In the genomic region with DNA sequence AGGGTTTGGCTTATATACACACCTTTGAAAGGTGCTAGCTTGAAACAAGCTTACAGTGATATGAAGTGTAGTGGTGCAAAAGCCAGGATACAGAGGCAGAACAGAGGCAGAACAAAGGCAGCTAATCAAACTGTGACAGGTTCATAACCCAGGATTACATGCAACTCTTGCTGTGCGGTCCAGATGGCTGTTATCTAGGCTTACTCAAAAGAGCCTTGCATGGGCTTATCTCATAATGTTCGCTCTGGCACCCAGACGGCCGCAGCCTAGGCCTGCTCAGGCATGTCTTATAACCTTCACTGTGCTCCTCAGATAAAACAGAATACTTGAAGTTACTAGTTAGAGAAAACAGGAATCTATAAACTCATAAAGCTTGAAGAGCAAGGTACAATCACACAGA, we compare ENCODE assay signal across 1 cellular context.
TF ChIP-seq lines count a peak whose summit lies in the region.

No MANE protein-coding gene starts in this region.

TF ChIP-seq in K562, 482 proteins besides CTCF, POLR2A, EP300 and RAD21 (continued from another document and continues in another):
- TF ChIP-seq, protein P1, sequence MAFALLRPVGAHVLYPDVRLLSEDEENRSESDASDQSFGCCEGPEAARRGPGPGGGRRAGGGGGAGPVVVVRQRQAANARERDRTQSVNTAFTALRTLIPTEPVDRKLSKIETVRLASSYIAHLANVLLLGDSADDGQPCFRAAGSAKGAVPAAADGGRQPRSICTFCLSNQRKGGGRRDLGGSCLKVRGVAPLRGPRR (CRISPR knock-in tag; IDR thresholded peaks at IDR 0.05): no peak
- TF ChIP-seq, protein P2, sequence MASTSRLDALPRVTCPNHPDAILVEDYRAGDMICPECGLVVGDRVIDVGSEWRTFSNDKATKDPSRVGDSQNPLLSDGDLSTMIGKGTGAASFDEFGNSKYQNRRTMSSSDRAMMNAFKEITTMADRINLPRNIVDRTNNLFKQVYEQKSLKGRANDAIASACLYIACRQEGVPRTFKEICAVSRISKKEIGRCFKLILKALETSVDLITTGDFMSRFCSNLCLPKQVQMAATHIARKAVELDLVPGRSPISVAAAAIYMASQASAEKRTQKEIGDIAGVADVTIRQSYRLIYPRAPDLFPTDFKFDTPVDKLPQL (IDR thresholded peaks at IDR 0.05; ENCODE audit: extremely low read depth, insufficient read length): no peak
- peak; percentile 89 for TF ChIP-seq TARDBP (IDR thresholded peaks at IDR 0.05)
- no peak for TF ChIP-seq ZNF707 (CRISPR knock-in tag; conservative IDR thresholded peaks at IDR 0.05)
- TF ChIP-seq CREB1 (IDR thresholded peaks at IDR 0.05): peak; percentile 70
- no peak for TF ChIP-seq CREB1 (CRISPR knock-in tag; IDR thresholded peaks at IDR 0.05)
- TF ChIP-seq JUNB (CRISPR knock-in tag; conservative IDR thresholded peaks at IDR 0.05): no peak
- TF ChIP-seq, protein P3, sequence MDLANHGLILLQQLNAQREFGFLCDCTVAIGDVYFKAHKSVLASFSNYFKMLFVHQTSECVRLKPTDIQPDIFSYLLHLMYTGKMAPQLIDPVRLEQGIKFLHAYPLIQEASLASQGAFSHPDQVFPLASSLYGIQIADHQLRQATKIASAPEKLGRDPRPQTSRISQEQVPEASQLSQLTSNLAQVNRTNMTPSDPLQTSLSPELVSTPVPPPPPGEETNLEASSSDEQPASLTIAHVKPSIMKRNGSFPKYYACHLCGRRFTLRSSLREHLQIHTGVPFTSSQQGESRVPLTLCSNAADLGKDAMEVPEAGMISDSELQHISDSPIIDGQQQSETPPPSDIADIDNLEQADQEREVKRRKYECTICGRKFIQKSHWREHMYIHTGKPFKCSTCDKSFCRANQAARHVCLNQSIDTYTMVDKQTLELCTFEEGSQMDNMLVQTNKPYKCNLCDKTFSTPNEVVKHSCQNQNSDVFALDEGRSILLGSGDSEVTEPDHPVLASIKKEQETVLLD (IDR thresholded peaks at IDR 0.05): peak; percentile 68; the same call in 1 of the 2 replicates
- TF ChIP-seq RBFOX2 (IDR thresholded peaks at IDR 0.05; ENCODE audit: low read depth, low read length): no peak
- TF ChIP-seq NRF1 (conservative IDR thresholded peaks at IDR 0.05 in 1 of 2, IDR thresholded peaks at IDR 0.05 in 1 of 2): peak; percentile 73 to 77
- no peak for TF ChIP-seq GABPB1 (CRISPR knock-in tag; IDR thresholded peaks at IDR 0.05)
- TF ChIP-seq KHSRP (IDR thresholded peaks at IDR 0.05): no peak
- TF ChIP-seq, protein P4, sequence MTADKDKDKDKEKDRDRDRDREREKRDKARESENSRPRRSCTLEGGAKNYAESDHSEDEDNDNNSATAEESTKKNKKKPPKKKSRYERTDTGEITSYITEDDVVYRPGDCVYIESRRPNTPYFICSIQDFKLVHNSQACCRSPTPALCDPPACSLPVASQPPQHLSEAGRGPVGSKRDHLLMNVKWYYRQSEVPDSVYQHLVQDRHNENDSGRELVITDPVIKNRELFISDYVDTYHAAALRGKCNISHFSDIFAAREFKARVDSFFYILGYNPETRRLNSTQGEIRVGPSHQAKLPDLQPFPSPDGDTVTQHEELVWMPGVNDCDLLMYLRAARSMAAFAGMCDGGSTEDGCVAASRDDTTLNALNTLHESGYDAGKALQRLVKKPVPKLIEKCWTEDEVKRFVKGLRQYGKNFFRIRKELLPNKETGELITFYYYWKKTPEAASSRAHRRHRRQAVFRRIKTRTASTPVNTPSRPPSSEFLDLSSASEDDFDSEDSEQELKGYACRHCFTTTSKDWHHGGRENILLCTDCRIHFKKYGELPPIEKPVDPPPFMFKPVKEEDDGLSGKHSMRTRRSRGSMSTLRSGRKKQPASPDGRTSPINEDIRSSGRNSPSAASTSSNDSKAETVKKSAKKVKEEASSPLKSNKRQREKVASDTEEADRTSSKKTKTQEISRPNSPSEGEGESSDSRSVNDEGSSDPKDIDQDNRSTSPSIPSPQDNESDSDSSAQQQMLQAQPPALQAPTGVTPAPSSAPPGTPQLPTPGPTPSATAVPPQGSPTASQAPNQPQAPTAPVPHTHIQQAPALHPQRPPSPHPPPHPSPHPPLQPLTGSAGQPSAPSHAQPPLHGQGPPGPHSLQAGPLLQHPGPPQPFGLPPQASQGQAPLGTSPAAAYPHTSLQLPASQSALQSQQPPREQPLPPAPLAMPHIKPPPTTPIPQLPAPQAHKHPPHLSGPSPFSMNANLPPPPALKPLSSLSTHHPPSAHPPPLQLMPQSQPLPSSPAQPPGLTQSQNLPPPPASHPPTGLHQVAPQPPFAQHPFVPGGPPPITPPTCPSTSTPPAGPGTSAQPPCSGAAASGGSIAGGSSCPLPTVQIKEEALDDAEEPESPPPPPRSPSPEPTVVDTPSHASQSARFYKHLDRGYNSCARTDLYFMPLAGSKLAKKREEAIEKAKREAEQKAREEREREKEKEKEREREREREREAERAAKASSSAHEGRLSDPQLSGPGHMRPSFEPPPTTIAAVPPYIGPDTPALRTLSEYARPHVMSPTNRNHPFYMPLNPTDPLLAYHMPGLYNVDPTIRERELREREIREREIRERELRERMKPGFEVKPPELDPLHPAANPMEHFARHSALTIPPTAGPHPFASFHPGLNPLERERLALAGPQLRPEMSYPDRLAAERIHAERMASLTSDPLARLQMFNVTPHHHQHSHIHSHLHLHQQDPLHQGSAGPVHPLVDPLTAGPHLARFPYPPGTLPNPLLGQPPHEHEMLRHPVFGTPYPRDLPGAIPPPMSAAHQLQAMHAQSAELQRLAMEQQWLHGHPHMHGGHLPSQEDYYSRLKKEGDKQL (CRISPR knock-in tag; IDR thresholded peaks at IDR 0.05; ENCODE audit: borderline replicate concordance): no peak
- peak; percentile 83 for TF ChIP-seq ZNF274 (IDR thresholded peaks at IDR 0.05; ENCODE audit: borderline replicate concordance, low read depth, low read length)
- no peak for TF ChIP-seq ESRRB (CRISPR knock-in tag; IDR thresholded peaks at IDR 0.05; ENCODE audit: borderline replicate concordance)
- TF ChIP-seq ESRRA (IDR thresholded peaks at IDR 0.05; ENCODE audit: borderline replicate concordance, low read depth): peak; percentile 75; the same call in 1 of the 2 replicates
- TF ChIP-seq, protein P5, sequence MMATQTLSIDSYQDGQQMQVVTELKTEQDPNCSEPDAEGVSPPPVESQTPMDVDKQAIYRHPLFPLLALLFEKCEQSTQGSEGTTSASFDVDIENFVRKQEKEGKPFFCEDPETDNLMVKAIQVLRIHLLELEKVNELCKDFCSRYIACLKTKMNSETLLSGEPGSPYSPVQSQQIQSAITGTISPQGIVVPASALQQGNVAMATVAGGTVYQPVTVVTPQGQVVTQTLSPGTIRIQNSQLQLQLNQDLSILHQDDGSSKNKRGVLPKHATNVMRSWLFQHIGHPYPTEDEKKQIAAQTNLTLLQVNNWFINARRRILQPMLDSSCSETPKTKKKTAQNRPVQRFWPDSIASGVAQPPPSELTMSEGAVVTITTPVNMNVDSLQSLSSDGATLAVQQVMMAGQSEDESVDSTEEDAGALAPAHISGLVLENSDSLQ (IDR thresholded peaks at IDR 0.05): peak; percentile 87
- TF ChIP-seq, protein P6, sequence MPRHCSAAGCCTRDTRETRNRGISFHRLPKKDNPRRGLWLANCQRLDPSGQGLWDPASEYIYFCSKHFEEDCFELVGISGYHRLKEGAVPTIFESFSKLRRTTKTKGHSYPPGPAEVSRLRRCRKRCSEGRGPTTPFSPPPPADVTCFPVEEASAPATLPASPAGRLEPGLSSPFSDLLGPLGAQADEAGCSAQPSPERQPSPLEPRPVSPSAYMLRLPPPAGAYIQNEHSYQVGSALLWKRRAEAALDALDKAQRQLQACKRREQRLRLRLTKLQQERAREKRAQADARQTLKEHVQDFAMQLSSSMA (CRISPR knock-in tag; IDR thresholded peaks at IDR 0.05): no peak
- peak; percentile 58 for TF ChIP-seq JUN (IDR thresholded peaks at IDR 0.05; ENCODE audit: borderline replicate concordance, low read depth, low read length)
- no peak for TF ChIP-seq JUN (CRISPR knock-in tag; IDR thresholded peaks at IDR 0.05; ENCODE audit: borderline replicate concordance)
- TF ChIP-seq MCM2 (IDR thresholded peaks at IDR 0.05; ENCODE audit: low read depth): no peak
- TF ChIP-seq FOXK2 (conservative IDR thresholded peaks at IDR 0.05 in 1 of 2, IDR thresholded peaks at IDR 0.05 in 1 of 2; ENCODE audit: low read depth in 2 of 2): peak in 1 of 2 experiments; percentile 32; a peak in 1 of 4 replicates
- TF ChIP-seq ILF3 (IDR thresholded peaks at IDR 0.05; ENCODE audit: borderline replicate concordance): no peak
- TF ChIP-seq CBFA2T2 (conservative IDR thresholded peaks at IDR 0.05): peak; percentile 100
- TF ChIP-seq, protein P7, sequence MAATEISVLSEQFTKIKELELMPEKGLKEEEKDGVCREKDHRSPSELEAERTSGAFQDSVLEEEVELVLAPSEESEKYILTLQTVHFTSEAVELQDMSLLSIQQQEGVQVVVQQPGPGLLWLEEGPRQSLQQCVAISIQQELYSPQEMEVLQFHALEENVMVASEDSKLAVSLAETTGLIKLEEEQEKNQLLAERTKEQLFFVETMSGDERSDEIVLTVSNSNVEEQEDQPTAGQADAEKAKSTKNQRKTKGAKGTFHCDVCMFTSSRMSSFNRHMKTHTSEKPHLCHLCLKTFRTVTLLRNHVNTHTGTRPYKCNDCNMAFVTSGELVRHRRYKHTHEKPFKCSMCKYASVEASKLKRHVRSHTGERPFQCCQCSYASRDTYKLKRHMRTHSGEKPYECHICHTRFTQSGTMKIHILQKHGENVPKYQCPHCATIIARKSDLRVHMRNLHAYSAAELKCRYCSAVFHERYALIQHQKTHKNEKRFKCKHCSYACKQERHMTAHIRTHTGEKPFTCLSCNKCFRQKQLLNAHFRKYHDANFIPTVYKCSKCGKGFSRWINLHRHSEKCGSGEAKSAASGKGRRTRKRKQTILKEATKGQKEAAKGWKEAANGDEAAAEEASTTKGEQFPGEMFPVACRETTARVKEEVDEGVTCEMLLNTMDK (IDR thresholded peaks at IDR 0.05; ENCODE audit: borderline replicate concordance, insufficient read depth, low read depth, low read length, poor library complexity, severe bottlenecking): no peak
- no peak for TF ChIP-seq PRMT5 (CRISPR knock-in tag; IDR thresholded peaks at IDR 0.05)
- no peak for TF ChIP-seq GABPB2 (CRISPR knock-in tag; conservative IDR thresholded peaks at IDR 0.05)
- no peak for TF ChIP-seq ZNF3 (CRISPR knock-in tag; IDR thresholded peaks at IDR 0.05)
- TF ChIP-seq NR2C2 (CRISPR knock-in tag; IDR thresholded peaks at IDR 0.05): peak; percentile 31; the same call in 1 of the 2 replicates
- peak; percentile 76 for TF ChIP-seq NR2C2 (tag; IDR thresholded peaks at IDR 0.05)
- TF ChIP-seq ZNF830 (CRISPR knock-in tag; IDR thresholded peaks at IDR 0.05): no peak
- TF ChIP-seq ZNF347 (CRISPR knock-in tag; IDR thresholded peaks at IDR 0.05; ENCODE audit: low read depth): no peak
- TF ChIP-seq MCM7 (IDR thresholded peaks at IDR 0.05): no peak
- TF ChIP-seq, protein P8, sequence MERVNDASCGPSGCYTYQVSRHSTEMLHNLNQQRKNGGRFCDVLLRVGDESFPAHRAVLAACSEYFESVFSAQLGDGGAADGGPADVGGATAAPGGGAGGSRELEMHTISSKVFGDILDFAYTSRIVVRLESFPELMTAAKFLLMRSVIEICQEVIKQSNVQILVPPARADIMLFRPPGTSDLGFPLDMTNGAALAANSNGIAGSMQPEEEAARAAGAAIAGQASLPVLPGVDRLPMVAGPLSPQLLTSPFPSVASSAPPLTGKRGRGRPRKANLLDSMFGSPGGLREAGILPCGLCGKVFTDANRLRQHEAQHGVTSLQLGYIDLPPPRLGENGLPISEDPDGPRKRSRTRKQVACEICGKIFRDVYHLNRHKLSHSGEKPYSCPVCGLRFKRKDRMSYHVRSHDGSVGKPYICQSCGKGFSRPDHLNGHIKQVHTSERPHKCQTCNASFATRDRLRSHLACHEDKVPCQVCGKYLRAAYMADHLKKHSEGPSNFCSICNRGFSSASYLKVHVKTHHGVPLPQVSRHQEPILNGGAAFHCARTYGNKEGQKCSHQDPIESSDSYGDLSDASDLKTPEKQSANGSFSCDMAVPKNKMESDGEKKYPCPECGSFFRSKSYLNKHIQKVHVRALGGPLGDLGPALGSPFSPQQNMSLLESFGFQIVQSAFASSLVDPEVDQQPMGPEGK (CRISPR knock-in tag; IDR thresholded peaks at IDR 0.05; ENCODE audit: borderline replicate concordance): no peak
- peak; percentile 99 for TF ChIP-seq NCOR1 (IDR thresholded peaks at IDR 0.05)
- TF ChIP-seq, protein P9, sequence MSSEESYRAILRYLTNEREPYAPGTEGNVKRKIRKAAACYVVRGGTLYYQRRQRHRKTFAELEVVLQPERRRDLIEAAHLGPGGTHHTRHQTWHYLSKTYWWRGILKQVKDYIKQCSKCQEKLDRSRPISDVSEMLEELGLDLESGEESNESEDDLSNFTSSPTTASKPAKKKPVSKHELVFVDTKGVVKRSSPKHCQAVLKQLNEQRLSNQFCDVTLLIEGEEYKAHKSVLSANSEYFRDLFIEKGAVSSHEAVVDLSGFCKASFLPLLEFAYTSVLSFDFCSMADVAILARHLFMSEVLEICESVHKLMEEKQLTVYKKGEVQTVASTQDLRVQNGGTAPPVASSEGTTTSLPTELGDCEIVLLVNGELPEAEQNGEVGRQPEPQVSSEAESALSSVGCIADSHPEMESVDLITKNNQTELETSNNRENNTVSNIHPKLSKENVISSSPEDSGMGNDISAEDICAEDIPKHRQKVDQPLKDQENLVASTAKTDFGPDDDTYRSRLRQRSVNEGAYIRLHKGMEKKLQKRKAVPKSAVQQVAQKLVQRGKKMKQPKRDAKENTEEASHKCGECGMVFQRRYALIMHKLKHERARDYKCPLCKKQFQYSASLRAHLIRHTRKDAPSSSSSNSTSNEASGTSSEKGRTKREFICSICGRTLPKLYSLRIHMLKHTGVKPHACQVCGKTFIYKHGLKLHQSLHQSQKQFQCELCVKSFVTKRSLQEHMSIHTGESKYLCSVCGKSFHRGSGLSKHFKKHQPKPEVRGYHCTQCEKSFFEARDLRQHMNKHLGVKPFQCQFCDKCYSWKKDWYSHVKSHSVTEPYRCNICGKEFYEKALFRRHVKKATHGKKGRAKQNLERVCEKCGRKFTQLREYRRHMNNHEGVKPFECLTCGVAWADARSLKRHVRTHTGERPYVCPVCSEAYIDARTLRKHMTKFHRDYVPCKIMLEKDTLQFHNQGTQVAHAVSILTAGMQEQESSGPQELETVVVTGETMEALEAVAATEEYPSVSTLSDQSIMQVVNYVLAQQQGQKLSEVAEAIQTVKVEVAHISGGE (CRISPR knock-in tag; IDR thresholded peaks at IDR 0.05): peak in 1 of 3 experiments; percentile 80; a peak in 2 of 6 replicates
- TF ChIP-seq ZBTB7A (IDR thresholded peaks at IDR 0.05; ENCODE audit: borderline replicate concordance, control insufficient read depth, low read depth, low read length): no peak
- TF ChIP-seq FOXJ2 (tag; IDR thresholded peaks at IDR 0.05): 0 out of 2 replicates have a peak, but pooled peaks have one; percentile 27
- no peak for TF ChIP-seq LARP7 (IDR thresholded peaks at IDR 0.05)
